ENCODE assay signal across 10 cellular contexts in the genomic region with DNA sequence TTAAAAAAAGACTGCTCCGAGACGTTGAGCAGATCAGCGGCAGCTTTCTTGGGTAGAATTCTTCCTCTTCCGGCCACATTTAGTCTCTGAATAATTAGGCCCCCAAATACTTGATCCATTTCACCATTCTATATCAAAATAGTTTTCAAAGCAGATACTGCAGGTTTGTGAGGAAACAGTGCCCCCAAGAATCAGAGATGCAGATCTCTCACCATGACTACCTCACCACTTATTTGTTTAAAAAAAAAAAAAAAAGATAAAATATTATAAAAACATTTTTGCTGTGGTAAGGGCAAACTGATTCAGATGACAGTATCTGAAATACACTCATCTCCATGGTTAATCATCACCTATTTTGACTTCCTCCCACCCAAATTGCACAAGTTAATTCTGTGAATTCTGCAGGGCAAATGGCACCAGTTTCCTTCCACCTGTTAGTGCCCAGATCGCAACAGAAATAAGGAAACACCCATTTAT.
A peak's percentile ranks its signal among the peaks of the same experiment; 100 is the strongest.
DNase-seq lines count a peak whose midpoint lies in the region; ATAC-seq and TF ChIP-seq lines count a peak whose summit lies in the region.
"Had no signal": no experiment of that assay in that cellular context is flagged by ENCODE, and none has a peak within 500 bp of the region (broad histone marks: within the 10 kb centered on the region; RNA-seq: fewer than 3 reads in every experiment).

No MANE protein-coding gene starts in this region.

- H3K4me1 ChIP-seq in OCI-LY1 (ENCODE audit: insufficient read depth, low read length, severe bottlenecking) = peaks cover 78% of the 10 kb centered on the region

- H3K4me3 ChIP-seq in OCI-LY1 (ENCODE audit: low read depth, low read length, poor library complexity, severe bottlenecking) = peak overlapping the region; percentile 32
- H3K4me3 ChIP-seq: suprapubic skin had no signal

- peak overlapping the region; percentile 34 for H3K9ac ChIP-seq in OCI-LY1 (ENCODE audit: low read length)

- peaks cover 96% of the 10 kb centered on the region for H3K79me2 ChIP-seq in OCI-LY1 (ENCODE audit: insufficient read depth, low read length)

- peaks cover 2% of the 10 kb centered on the region for H3K4me1 Mint-ChIP-seq in mesothelial cell of epicardium

- peak; percentile 41 for ATAC-seq in GM18517 (IDR thresholded peaks at IDR 0.05; ENCODE audit: unreplicated experiment)

- H3K36me3 Mint-ChIP-seq in mesothelial cell of epicardium = peaks cover 18% of the 10 kb centered on the region

- H4K20me1 ChIP-seq in OCI-LY1 (ENCODE audit: insufficient read depth, low read length) = peaks cover 2% of the 10 kb centered on the region; the same call in 1 of the 2 replicates

- H3K9me3 Mint-ChIP-seq in mesothelial cell of epicardium = peaks cover 8% of the 10 kb centered on the region

- no peaks in the 10 kb centered on the region for H3K9me2 ChIP-seq in OCI-LY1 (ENCODE audit: low read depth, low read length)

- DNase-seq in AML-193 (lab: John Stamatoyannopoulos, UW) = peak; percentile 64 to 73
- peak; percentile 66 for DNase-seq in glomerular visceral epithelial cell (ENCODE audit: extremely low spot score)
- no peak for DNase-seq in anterior cingulate cortex (lab: John Stamatoyannopoulos, UW)
- DNase-seq in RPMI8226 = no peak
- no peak for DNase-seq in mesothelial cell of epicardium (ENCODE audit: low spot score in 2 of 2, unreplicated experiment in 2 of 2)
- DNase-seq in 8988T = no peak
- DNase-seq: COR-L47 had no signal

- peaks cover 45% of the 10 kb centered on the region for H3K36me3 ChIP-seq in OCI-LY1 (ENCODE audit: insufficient read depth, low read length)
- H3K36me3 ChIP-seq: suprapubic skin had no signal

- peak overlapping the region; percentile 77 for H3K4me2 ChIP-seq in OCI-LY1 (ENCODE audit: low read length)

- H3K27ac ChIP-seq in OCI-LY1 (ENCODE audit: low read depth, low read length, poor library complexity, severe bottlenecking) = peak overlapping the region; percentile 80
- H3K27ac ChIP-seq: suprapubic skin had no signal

- no peaks in the 10 kb centered on the region for H3K27me3 ChIP-seq in OCI-LY1 (ENCODE audit: insufficient read depth, low read length)
- H3K27me3 ChIP-seq: suprapubic skin had no signal

- H3K4me3 Mint-ChIP-seq in mesothelial cell of epicardium = no peak overlapping the region

- H3F3A ChIP-seq in OCI-LY1 (ENCODE audit: insufficient read depth, low read length) = no peaks in the 10 kb centered on the region

- H3K9me3 ChIP-seq in OCI-LY1 (ENCODE audit: low read length) = no peaks in the 10 kb centered on the region
- H3K9me3 ChIP-seq: suprapubic skin had no signal

- no peak for TF ChIP-seq CTCF in OCI-LY1 (IDR thresholded peaks at IDR 0.05; ENCODE audit: low read length)
- TF ChIP-seq CTCF in mesothelial cell of epicardium (IDR thresholded peaks at IDR 0.05; ENCODE audit: unreplicated experiment) = no peak

- H2AFZ ChIP-seq in OCI-LY1 (ENCODE audit: low read length) = no peak overlapping the region

- no peak overlapping the region for H3K27ac Mint-ChIP-seq in mesothelial cell of epicardium

- H3K27me3 Mint-ChIP-seq in mesothelial cell of epicardium (ENCODE audit: low read depth) = no peaks in the 10 kb centered on the region

Comparison
In these comparisons a context has a peak if more than half of its experiments do, and no peak if none do; other contexts are left out.
1. DNase-seq: peak in AML-193 (2 of 2) and glomerular visceral epithelial cell (single experiment); none in anterior cingulate cortex (0 of 58), RPMI8226 (single experiment), mesothelial cell of epicardium (0 of 2) and 8988T (single experiment).